9 cellular contexts compared by ENCODE assay signal in genomic region chr13:44759222-44759721, GRCh38.
A peak's percentile ranks its signal among the peaks of the same experiment; 100 is the strongest.
DNase-seq lines count a peak whose midpoint lies in the region; ATAC-seq and TF ChIP-seq lines count a peak whose summit lies in the region.
"Had no signal": no experiment of that assay in that cellular context is flagged by ENCODE, and none has a peak within 500 bp of the region (broad histone marks: within the 10 kb centered on the region; RNA-seq: fewer than 3 reads in every experiment).

No MANE protein-coding gene starts in this region.

- H3K27ac Mint-ChIP-seq in natural killer cell treated with Interleukin-12 subunit alpha and Interleukin-12 subunit beta and Interleukin-15 and Interleukin-18, amount 100 ng/mL, for 72 hours = no peak overlapping the region

- 22 to 47% (median 36%) methylated on average over 6 of the region's 6 CpGs for WGBS in psoas muscle, 3 donors

- peaks cover 12 to 15% of the 10 kb centered on the region in 2 donors for H3K27me3 Mint-ChIP-seq in natural killer cell treated with Interleukin-12 subunit alpha and Interleukin-12 subunit beta and Interleukin-15 and Interleukin-18, amount 100 ng/mL, for 72 hours

- H3K9me3 Mint-ChIP-seq in natural killer cell treated with Interleukin-12 subunit alpha and Interleukin-12 subunit beta and Interleukin-15 and Interleukin-18, amount 100 ng/mL, for 72 hours = peaks cover 4% of the 10 kb centered on the region

- H3K36me3 Mint-ChIP-seq in natural killer cell treated with Interleukin-12 subunit alpha and Interleukin-12 subunit beta and Interleukin-15 and Interleukin-18, amount 100 ng/mL, for 72 hours = no peaks in the 10 kb centered on the region

- H3K4me1 Mint-ChIP-seq in natural killer cell treated with Interleukin-12 subunit alpha and Interleukin-12 subunit beta and Interleukin-15 and Interleukin-18, amount 100 ng/mL, for 72 hours (ENCODE audit: low read depth in 2 of 2) = peaks cover 0 to 7% of the 10 kb centered on the region in 2 donors

- H3K36me3 ChIP-seq in psoas muscle (ENCODE audit: insufficient read depth in 1 of 2, low read depth in 1 of 2) = no peaks in the 10 kb centered on the region
- no peaks in the 10 kb centered on the region for H3K36me3 ChIP-seq in WERI-Rb-1

- TF ChIP-seq CTCF in epithelial cell of esophagus (IDR thresholded peaks at IDR 0.05; ENCODE audit: insufficient read depth, low read depth, low read length, missing control alignments) = no peak
- TF ChIP-seq CTCF in psoas muscle (IDR thresholded peaks at IDR 0.05) = no peak
- no peak for TF ChIP-seq CTCF in WERI-Rb-1 (IDR thresholded peaks at IDR 0.05; ENCODE audit: low read depth, low read length)

- H3K27ac ChIP-seq in psoas muscle = peak overlapping the region; percentile 97
- no peak overlapping the region for H3K27ac ChIP-seq in WERI-Rb-1

- H3K9me3 ChIP-seq in psoas muscle = no peaks in the 10 kb centered on the region
- H3K9me3 ChIP-seq in WERI-Rb-1 (ENCODE audit: severe bottlenecking) = no peaks in the 10 kb centered on the region

- H3K4me1 ChIP-seq in psoas muscle = peaks cover 12% of the 10 kb centered on the region

- DNase-seq in ELF-1 (ENCODE audit: low read depth, low spot score) (peak; percentile 8), NCI-H2107 treated with DMSO at 0.1 percent for 48 hours (lab: John Stamatoyannopoulos, UW; ENCODE audit: unreplicated experiment) (peak; percentile 76), epithelial cell of esophagus (ENCODE audit: low read depth) (no peak), psoas muscle (no peak), WERI-Rb-1 (no peak), NAMALWA (ENCODE audit: low spot score) (no peak), nucleus accumbens (lab: John Stamatoyannopoulos, UW) (no peak)
- DNase-seq in natural killer cell treated with Interleukin-12 subunit alpha and Interleukin-12 subunit beta and Interleukin-15 and Interleukin-18, amount 100 ng/mL, for 72 hours (ENCODE audit: low spot score) = no peak
- DNase-seq: aorta had no signal

- no peak overlapping the region for H3K4me3 Mint-ChIP-seq in natural killer cell treated with Interleukin-12 subunit alpha and Interleukin-12 subunit beta and Interleukin-15 and Interleukin-18, amount 100 ng/mL, for 72 hours

- intact Hi-C loops in psoas muscle (cut with DNase I) = loop anchor here in 1 of 2 donors (10.0 kb wide), 1 partner anchor 206 kb away; no protein-coding TSS in a partner anchor

- H3K4me3 ChIP-seq in epithelial cell of esophagus (ENCODE audit: low read length) (peak overlapping the region; percentile 1), psoas muscle (peak overlapping the region; percentile 49), WERI-Rb-1 (ENCODE audit: low read depth, low read length) (no peak overlapping the region)

- H3K27me3 ChIP-seq in psoas muscle (ENCODE audit: insufficient read depth in 3 of 3, low read length in 2 of 3) = no peaks in the 10 kb centered on the region
- H3K27me3 ChIP-seq in WERI-Rb-1 (ENCODE audit: insufficient read depth, low read depth, severe bottlenecking) = no peaks in the 10 kb centered on the region

- ATAC-seq in psoas muscle = peak; percentile 82 to 86 (median 84)
- no peak for ATAC-seq in natural killer cell treated with Interleukin-12 subunit alpha and Interleukin-12 subunit beta and Interleukin-15 and Interleukin-18, amount 100 ng/mL, for 72 hours

Comparison
In these comparisons a context has a peak if more than half of its experiments do, and no peak if none do; other contexts are left out.
1. DNase-seq: peak in ELF-1 (single experiment) and NCI-H2107 treated with DMSO at 0.1 percent for 48 hours (single experiment); none in epithelial cell of esophagus (single experiment), psoas muscle (0 of 2), natural killer cell treated with Interleukin-12 subunit alpha and Interleukin-12 subunit beta and Interleukin-15 and Interleukin-18, amount 100 ng/mL, for 72 hours (single experiment), WERI-Rb-1 (single experiment), NAMALWA (single experiment) and nucleus accumbens (0 of 56).
2. ATAC-seq: peak in psoas muscle (4 of 4); none in natural killer cell treated with Interleukin-12 subunit alpha and Interleukin-12 subunit beta and Interleukin-15 and Interleukin-18, amount 100 ng/mL, for 72 hours (0 of 2).